Comparison of ENCODE assay signal across 1 cellular context in genomic region chr12:132146098-132146497, GRCh38.
TF ChIP-seq lines count a peak whose summit lies in the region.

No MANE protein-coding gene starts in this region.

TF ChIP-seq in GM12878, 131 proteins besides CTCF, POLR2A, EP300 and RAD21:
- TF ChIP-seq BHLHE40 (IDR thresholded peaks at IDR 0.05; ENCODE audit: borderline replicate concordance in 1 of 2, low read depth in 2 of 2, low read length in 1 of 2) (no peak), HCFC1 (IDR thresholded peaks at IDR 0.05; ENCODE audit: low read length) (no peak), SIX5 (IDR thresholded peaks at IDR 0.05; ENCODE audit: low read depth, low read length, severe bottlenecking) (no peak), WRNIP1 (IDR thresholded peaks at IDR 0.05; ENCODE audit: borderline replicate concordance, low read depth, low read length) (no peak), ATF3 (IDR thresholded peaks at IDR 0.05; ENCODE audit: borderline replicate concordance, extremely low read depth, low read depth, low read length) (no peak), SP1 (IDR thresholded peaks at IDR 0.05; ENCODE audit: low read depth, low read length) (no peak), PBX3 (IDR thresholded peaks at IDR 0.05; ENCODE audit: insufficient replicate concordance, low read depth, low read length) (no peak), MXI1 (IDR thresholded peaks at IDR 0.05; ENCODE audit: low read depth, low read length) (no peak), PRDM15 (CRISPR knock-in tag; IDR thresholded peaks at IDR 0.05) (no peak), POLR2AphosphoS5 (IDR thresholded peaks at IDR 0.05; ENCODE audit: low read length) (no peak), HDAC2 (IDR thresholded peaks at IDR 0.05) (no peak), FOXM1 (IDR thresholded peaks at IDR 0.05; ENCODE audit: low read depth, low read length) (no peak), NBN (IDR thresholded peaks at IDR 0.05) (no peak), ZBTB33 (IDR thresholded peaks at IDR 0.05) (no peak), NR2C2 (IDR thresholded peaks at IDR 0.05; ENCODE audit: borderline replicate concordance, control insufficient read depth, insufficient read length, low read depth) (no peak)
